Comparison of ENCODE assay signal across 8 cellular contexts in genomic region chr20:63574156-63574828, GRCh38. TPM values are rescaled to one million over a fixed set of nuclear protein-coding genes. Genes with fewer than 3 reads are reported as not detected.
A peak's percentile ranks its signal among the peaks of the same experiment; 100 is the strongest.
DNase-seq lines count a peak whose midpoint lies in the region; ATAC-seq lines count a peak whose summit lies in the region.

Gene HELZ2 (minus strand): TSS chr20:63574239. CDS start chr20:63572385, 1,854 bp downstream.

- peaks cover 9% of the 10 kb centered on the region for H3K4me1 Mint-ChIP-seq in activated CD8-positive, alpha-beta memory T cell treated with anti-CD3 and anti-CD28 coated beads, Interleukin-2, amount 10 ng/mL, durations not matched to agents 7 days and 5 days
- peaks cover 6% of the 10 kb centered on the region for H3K4me1 Mint-ChIP-seq in stimulated activated naive CD8-positive, alpha-beta T cell treated with anti-CD3 and anti-CD28 coated beads, Interleukin-15, Interleukin-2, amounts not matched to agents 100 ng/mL and 50 ng/mL, for 24 hours (ENCODE audit: low read depth)

- in situ Hi-C loops in HAP-1 (cut with MboI; ENCODE audit: low sequenced_read_pairs), result no loop called here

- H3K9me3 Mint-ChIP-seq in activated CD8-positive, alpha-beta memory T cell treated with anti-CD3 and anti-CD28 coated beads, Interleukin-2, amount 10 ng/mL, durations not matched to agents 7 days and 5 days (ENCODE audit: low read depth), result no peaks in the 10 kb centered on the region
- no peaks in the 10 kb centered on the region for H3K9me3 Mint-ChIP-seq in stimulated activated naive CD8-positive, alpha-beta T cell treated with anti-CD3 and anti-CD28 coated beads, Interleukin-15, Interleukin-2, amounts not matched to agents 100 ng/mL and 50 ng/mL, for 24 hours

- DNase-seq in DMS 273 (lab: John Stamatoyannopoulos, UW; ENCODE audit: unreplicated experiment) (peak; percentile 84), HAP-1 (ENCODE audit: low spot score in 2 of 2) (peak; percentile 48 to 80), NCI-H748 treated with DMSO at 0.1 percent for 48 hours (lab: John Stamatoyannopoulos, UW) (peak; percentile 13), epithelial cell of prostate (ENCODE audit: low read depth, low spot score) (no peak), mucosa of gallbladder (ENCODE audit: low spot score) (peak; percentile 79)
- DNase-seq in activated CD8-positive, alpha-beta memory T cell treated with anti-CD3 and anti-CD28 coated beads, Interleukin-2, amount 10 ng/mL, durations not matched to agents 7 days and 5 days, result peak; percentile 89

- H3K27ac Mint-ChIP-seq in activated CD8-positive, alpha-beta memory T cell treated with anti-CD3 and anti-CD28 coated beads, Interleukin-2, amount 10 ng/mL, durations not matched to agents 7 days and 5 days, result peak within 1 kb of the TSS; percentile 89
- no peak within 1 kb of the TSS for H3K27ac Mint-ChIP-seq in stimulated activated naive CD8-positive, alpha-beta T cell treated with anti-CD3 and anti-CD28 coated beads, Interleukin-15, Interleukin-2, amounts not matched to agents 100 ng/mL and 50 ng/mL, for 24 hours

- no peaks in the 10 kb centered on the region for H3K36me3 Mint-ChIP-seq in activated CD8-positive, alpha-beta memory T cell treated with anti-CD3 and anti-CD28 coated beads, Interleukin-2, amount 10 ng/mL, durations not matched to agents 7 days and 5 days
- H3K36me3 Mint-ChIP-seq in stimulated activated naive CD8-positive, alpha-beta T cell treated with anti-CD3 and anti-CD28 coated beads, Interleukin-15, Interleukin-2, amounts not matched to agents 100 ng/mL and 50 ng/mL, for 24 hours (ENCODE audit: low read depth), result no peaks in the 10 kb centered on the region

- H3K27me3 ChIP-seq in HAP-1 (ENCODE audit: low read depth), result no peaks in the 10 kb centered on the region

- H3K27me3 Mint-ChIP-seq in activated CD8-positive, alpha-beta memory T cell treated with anti-CD3 and anti-CD28 coated beads, Interleukin-2, amount 10 ng/mL, durations not matched to agents 7 days and 5 days, result peaks cover 31% of the 10 kb centered on the region
- peaks cover 7% of the 10 kb centered on the region for H3K27me3 Mint-ChIP-seq in stimulated activated naive CD8-positive, alpha-beta T cell treated with anti-CD3 and anti-CD28 coated beads, Interleukin-15, Interleukin-2, amounts not matched to agents 100 ng/mL and 50 ng/mL, for 24 hours

- peak; percentile 91 for ATAC-seq in activated CD8-positive, alpha-beta memory T cell treated with anti-CD3 and anti-CD28 coated beads, Interleukin-2, amount 10 ng/mL, durations not matched to agents 7 days and 5 days
- ATAC-seq in GM21576 (IDR thresholded peaks at IDR 0.05; ENCODE audit: unreplicated experiment), result no peak

- CTCF ChIA-PET in activated CD8-positive, alpha-beta memory T cell treated with anti-CD3 and anti-CD28 coated beads, Interleukin-2, amount 10 ng/mL, durations not matched to agents 7 days and 5 days (lab: Charles Lee), result interaction anchor here (1.1 to 2.2 kb wide), 5 partner anchors 37 to 84 kb away, joined by 3 to 16 read pairs (median 6); partner anchors contain the start of genes GMEB2, PTK6 and RTEL1

- peaks cover 3% of the 10 kb centered on the region; the same call in 1 of the 2 replicates for H3K4me1 ChIP-seq in HAP-1

- peak within 1 kb of the TSS; percentile 48 for H3K4me3 ChIP-seq in HAP-1

- H3K4me3 Mint-ChIP-seq in activated CD8-positive, alpha-beta memory T cell treated with anti-CD3 and anti-CD28 coated beads, Interleukin-2, amount 10 ng/mL, durations not matched to agents 7 days and 5 days, result peak within 1 kb of the TSS; percentile 83
- peak within 1 kb of the TSS; percentile 79 for H3K4me3 Mint-ChIP-seq in stimulated activated naive CD8-positive, alpha-beta T cell treated with anti-CD3 and anti-CD28 coated beads, Interleukin-15, Interleukin-2, amounts not matched to agents 100 ng/mL and 50 ng/mL, for 24 hours

- no peaks in the 10 kb centered on the region for H3K9me3 ChIP-seq in HAP-1

- H3K27ac ChIP-seq in epithelial cell of prostate, result peak within 1 kb of the TSS; percentile 26

- H3K36me3 ChIP-seq in HAP-1 (replicated peaks), result no peaks in the 10 kb centered on the region

RNA-seq across cellular contexts. Expression of gene HELZ2, which starts in this region (rescaled TPM):
- 100 to 1,000 TPM; 139 to 285 TPM for total RNA-seq in activated CD8-positive, alpha-beta memory T cell treated with anti-CD3 and anti-CD28 coated beads, Interleukin-2, amount 10 ng/mL, durations not matched to agents 7 days and 5 days
- 48.9 TPM for total RNA-seq in mucosa of gallbladder
